8 cellular contexts compared by ENCODE assay signal in genomic region chr7:131072505-131073091, GRCh38.
A peak's percentile ranks its signal among the peaks of the same experiment; 100 is the strongest.
DNase-seq lines count a peak whose midpoint lies in the region; ATAC-seq and TF ChIP-seq lines count a peak whose summit lies in the region.

No MANE protein-coding gene starts in this region.

- peaks cover 36% of the 10 kb centered on the region for H3K4me1 Mint-ChIP-seq in stimulated activated memory B cell treated with anti-CD40 and anti-IgM and Interleukin-4, amounts not matched to agents 10 μg/mL and 1 μg/mL and 100 μg/mL, for 72 hours

- no peak overlapping the region for H2BK12ac ChIP-seq in mesenchymal stem cell (ENCODE audit: low read length in 2 of 2)

- no peak overlapping the region for H2BK120ac ChIP-seq in mesenchymal stem cell (ENCODE audit: low read depth, low read length)

- H3K18ac ChIP-seq in mesenchymal stem cell (ENCODE audit: low read depth in 1 of 2, low read length in 2 of 2) = peak overlapping the region in 1 of 2 experiments; percentile 24

- H3K23ac ChIP-seq in mesenchymal stem cell (ENCODE audit: low read length in 2 of 2) = no peak overlapping the region

- no peaks in the 10 kb centered on the region for H3K36me3 ChIP-seq in body of pancreas (replicated peaks in 1 of 2; ENCODE audit: insufficient read depth in 1 of 2, low read depth in 2 of 2)
- peaks cover 4 to 62% of the 10 kb centered on the region in 2 experiments for H3K36me3 ChIP-seq in mesenchymal stem cell (ENCODE audit: control insufficient read depth in 1 of 2, insufficient read depth in 2 of 2, low read depth in 1 of 2, low read length in 2 of 2)

- H2BK15ac ChIP-seq in mesenchymal stem cell (ENCODE audit: low read depth, poor library complexity, severe bottlenecking) = peak overlapping the region; percentile 19

- H3K4me2 ChIP-seq in mesenchymal stem cell (ENCODE audit: low read length, poor library complexity, severe bottlenecking) = no peak overlapping the region

- H3K4me1 ChIP-seq in body of pancreas (peaks cover 36% of the 10 kb centered on the region), mesenchymal stem cell (ENCODE audit: control insufficient read depth, insufficient read depth, low read depth, low read length) (peaks cover 6% of the 10 kb centered on the region)

- H2AFZ ChIP-seq in mesenchymal stem cell (ENCODE audit: low read depth, low read length) = peak overlapping the region; percentile 14

- H3K4me3 ChIP-seq in body of pancreas = no peak overlapping the region
- peak overlapping the region in 1 of 2 experiments; percentile 35 for H3K4me3 ChIP-seq in mesenchymal stem cell (ENCODE audit: insufficient read depth in 1 of 2, low read depth in 1 of 2, low read length in 2 of 2)

- no peak overlapping the region for H3K4me3 Mint-ChIP-seq in stimulated activated memory B cell treated with anti-CD40 and anti-IgM and Interleukin-4, amounts not matched to agents 10 μg/mL and 1 μg/mL and 100 μg/mL, for 72 hours

- H3K36me3 Mint-ChIP-seq in stimulated activated memory B cell treated with anti-CD40 and anti-IgM and Interleukin-4, amounts not matched to agents 10 μg/mL and 1 μg/mL and 100 μg/mL, for 72 hours = peaks cover 43% of the 10 kb centered on the region

- no peaks in the 10 kb centered on the region for H3K9me3 ChIP-seq in body of pancreas
- H3K9me3 ChIP-seq in mesenchymal stem cell (ENCODE audit: control insufficient read depth, low read length) = no peaks in the 10 kb centered on the region

- TF ChIP-seq POLR2A in body of pancreas (IDR thresholded peaks at IDR 0.05) = peak in 1 of 3 donors; percentile 0

- peak; percentile 25 for DNase-seq in DMS53 treated with DMSO at 0.1 percent for 48 hours (lab: John Stamatoyannopoulos, UW; ENCODE audit: unreplicated experiment)
- DNase-seq in NCI-H187 treated with DMSO at 0.1 percent for 48 hours (lab: John Stamatoyannopoulos, UW) = peak; percentile 47
- DNase-seq in body of pancreas = peak in 1 of 4 donors; percentile 26
- DNase-seq in mesenchymal stem cell = peak; percentile 32
- DNase-seq in C1 segment of cervical spinal cord (lab: John Stamatoyannopoulos, UW) = no peak

- H3K9ac ChIP-seq in mesenchymal stem cell (ENCODE audit: low read length) = peak overlapping the region; percentile 73

- WGBS in body of pancreas, 2 donors = 62 to 65% methylated on average over 3 to 5 of the region's 5 CpGs
- WGBS in mesenchymal stem cell = 66% methylated on average over 4 of the region's 5 CpGs

- TF ChIP-seq CTCF in body of pancreas (IDR thresholded peaks at IDR 0.05) = no peak

- no peaks in the 10 kb centered on the region for H3K27me3 Mint-ChIP-seq in stimulated activated memory B cell treated with anti-CD40 and anti-IgM and Interleukin-4, amounts not matched to agents 10 μg/mL and 1 μg/mL and 100 μg/mL, for 72 hours

- no peak overlapping the region for H4K8ac ChIP-seq in mesenchymal stem cell (ENCODE audit: low read length)

- peak overlapping the region; percentile 27 to 76 (median 68) for H3K27ac ChIP-seq in body of pancreas
- H3K27ac ChIP-seq in mesenchymal stem cell (ENCODE audit: low read length, poor library complexity, severe bottlenecking) = no peak overlapping the region

- no peaks in the 10 kb centered on the region for H3K9me3 Mint-ChIP-seq in stimulated activated memory B cell treated with anti-CD40 and anti-IgM and Interleukin-4, amounts not matched to agents 10 μg/mL and 1 μg/mL and 100 μg/mL, for 72 hours

- H3K4ac ChIP-seq in mesenchymal stem cell (ENCODE audit: low read depth in 1 of 2, low read length in 2 of 2) = no peak overlapping the region

- no peaks in the 10 kb centered on the region for H3K27me3 ChIP-seq in body of pancreas
- H3K27me3 ChIP-seq in mesenchymal stem cell (ENCODE audit: control insufficient read depth in 1 of 2, insufficient read depth in 1 of 2, low read length in 2 of 2) = no peaks in the 10 kb centered on the region

- H2AK5ac ChIP-seq in mesenchymal stem cell (ENCODE audit: low read length, severe bottlenecking) = peak overlapping the region; percentile 69

- H3K27ac Mint-ChIP-seq in stimulated activated memory B cell treated with anti-CD40 and anti-IgM and Interleukin-4, amounts not matched to agents 10 μg/mL and 1 μg/mL and 100 μg/mL, for 72 hours = no peak overlapping the region

- H3K79me1 ChIP-seq in mesenchymal stem cell (replicated peaks; ENCODE audit: low read length, poor library complexity, severe bottlenecking) = peaks cover 26% of the 10 kb centered on the region

- H2BK5ac ChIP-seq in mesenchymal stem cell (ENCODE audit: low read depth, low read length, poor library complexity, severe bottlenecking) = no peak overlapping the region

- intact Hi-C loops in body of pancreas (cut with DNase I) = no loop called here

- peak overlapping the region in 1 of 2 experiments; percentile 71 for H3K14ac ChIP-seq in mesenchymal stem cell (ENCODE audit: low read length in 2 of 2)

- no peak overlapping the region for H4K91ac ChIP-seq in mesenchymal stem cell (ENCODE audit: low read length)

- ATAC-seq in body of pancreas = peak; percentile 49
- ATAC-seq in GM21576 (IDR thresholded peaks at IDR 0.05; ENCODE audit: unreplicated experiment) = no peak
- no peak for ATAC-seq in HG02571 (IDR thresholded peaks at IDR 0.05; ENCODE audit: unreplicated experiment)
- ATAC-seq in stimulated activated memory B cell treated with anti-CD40 and anti-IgM and Interleukin-4, amounts not matched to agents 10 μg/mL and 1 μg/mL and 100 μg/mL, for 72 hours = no peak

Comparison
In these comparisons a context has a peak if more than half of its experiments do, and no peak if none do; other contexts are left out.
1. DNase-seq: peak in DMS53 treated with DMSO at 0.1 percent for 48 hours (single experiment), NCI-H187 treated with DMSO at 0.1 percent for 48 hours (single experiment) and mesenchymal stem cell (single experiment); none in C1 segment of cervical spinal cord (0 of 14).